ENCODE assay signal across 16 cellular contexts in genomic region chr13:97695684-97696083, GRCh38.
DNase-seq lines count a peak whose midpoint lies in the region; ATAC-seq and FAIRE-seq lines count a peak whose summit lies in the region.
"Had no signal": no experiment of that assay in that cellular context is flagged by ENCODE, and none has a peak within 500 bp of the region (broad histone marks: within the 10 kb centered on the region; RNA-seq: fewer than 3 reads in every experiment).

No MANE protein-coding gene starts in this region.

- ATAC-seq in HG02885 (IDR thresholded peaks at IDR 0.05; ENCODE audit: poor library complexity, unreplicated experiment): no peak
- ATAC-seq: PC-3 had no signal

- peak; percentile 42 for FAIRE-seq in RCC 7860 (lab: Jason Lieb, UNC)

- DNase-seq in HT1080 (ENCODE audit: low read depth) (peak; percentile 7), RCC 7860 (ENCODE audit: low spot score) (peak; percentile 36), glomerular visceral epithelial cell (ENCODE audit: extremely low spot score) (peak; percentile 57), cerebellar nuclear complex (lab: John Stamatoyannopoulos, UW) (no peak), NCI-H1105 (lab: John Stamatoyannopoulos, UW) (no peak), SHP77 treated with DMSO at 0.1 percent for 48 hours (lab: John Stamatoyannopoulos, UW) (no peak)
- DNase-seq: AML-193, DMS 273 treated with DMSO at 0.1 percent for 48 hours, GDM1, H9, MM.1S, NCI-H1092, NCI-H2081, NCI-H774, PC-3 had no signal

Comparison
In these comparisons a context has a peak if more than half of its experiments do, and no peak if none do; other contexts are left out.
1. DNase-seq: peak in HT1080 (single experiment), RCC 7860 (single experiment) and glomerular visceral epithelial cell (single experiment); none in cerebellar nuclear complex (0 of 2), NCI-H1105 (single experiment) and SHP77 treated with DMSO at 0.1 percent for 48 hours (single experiment).